In the genomic region with DNA sequence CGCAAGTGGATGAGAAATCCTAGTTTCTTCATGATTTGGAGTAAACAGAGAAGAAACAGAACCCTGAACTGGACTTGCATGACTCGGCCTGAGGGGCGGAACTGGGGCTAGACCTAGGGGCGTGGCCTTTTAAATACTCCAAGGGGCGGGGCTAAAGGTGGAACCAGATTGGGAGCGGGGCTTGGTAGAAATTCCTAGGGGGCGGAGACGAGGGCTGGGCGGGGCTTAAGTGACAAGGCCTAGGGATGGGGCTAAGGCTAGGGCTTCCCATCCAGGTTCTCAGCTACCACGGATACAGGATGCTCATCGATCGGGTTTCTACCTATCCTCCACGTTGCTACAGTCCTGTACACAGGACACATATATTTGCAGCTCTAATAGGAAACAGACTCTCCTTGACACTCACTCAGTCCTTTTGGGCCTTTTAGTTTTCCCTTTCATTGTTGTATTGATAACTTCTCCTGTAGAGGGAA, we compare ENCODE assay signal across 8 cellular contexts. TPM values are rescaled to one million over a fixed set of nuclear protein-coding genes. Genes with fewer than 3 reads are reported as not detected.
DNase-seq lines count a peak whose midpoint lies in the region; ATAC-seq, FAIRE-seq and TF ChIP-seq lines count a peak whose summit lies in the region.

No MANE protein-coding gene starts in this region.

- POLR2A ChIA-PET in RWPE1 (lab: Yijun Ruan, JAX; ENCODE audit: low non-redundant PET): no interaction called here

- no peaks in the 10 kb centered on the region for H3K9me3 ChIP-seq in HAP-1
- H3K9me3 ChIP-seq in Loucy (ENCODE audit: insufficient read depth, low read depth, low read length): no peaks in the 10 kb centered on the region
- no peaks in the 10 kb centered on the region for H3K9me3 ChIP-seq in keratinocyte (ENCODE audit: control insufficient read depth, low read depth, low read length)

- H3K4me1 ChIP-seq in HAP-1: no peaks in the 10 kb centered on the region
- peaks cover 9% of the 10 kb centered on the region for H3K4me1 ChIP-seq in Loucy (ENCODE audit: insufficient read depth, low read length, poor library complexity, severe bottlenecking)
- peaks cover 11% of the 10 kb centered on the region for H3K4me1 ChIP-seq in keratinocyte (ENCODE audit: control insufficient read depth, extremely low read depth, insufficient read depth, low read length)

- peak; percentile 87 for FAIRE-seq in keratinocyte (lab: Jason Lieb, UNC)

- peak overlapping the region; percentile 81 for H3K4me3 Mint-ChIP-seq in central memory CD8-positive, alpha-beta T cell

- peak overlapping the region; percentile 97 for H2AFZ ChIP-seq in Loucy (ENCODE audit: low read length)
- H2AFZ ChIP-seq in keratinocyte (ENCODE audit: control insufficient read depth, low read length): peak overlapping the region; percentile 100

- H3K9me3 Mint-ChIP-seq in central memory CD8-positive, alpha-beta T cell: peaks cover 2% of the 10 kb centered on the region

- peak; percentile 52 for ATAC-seq in central memory CD8-positive, alpha-beta T cell (replicated peaks; ENCODE audit: extremely low read depth, poor library complexity, severe bottlenecking)

- H3K27me3 Mint-ChIP-seq in central memory CD8-positive, alpha-beta T cell: no peaks in the 10 kb centered on the region

- peak overlapping the region; percentile 96 for H3K27ac ChIP-seq in RWPE1
- H3K27ac ChIP-seq in keratinocyte (ENCODE audit: control insufficient read depth, insufficient read depth, low read length): peak overlapping the region; percentile 82

- peak overlapping the region; percentile 93 for H3K27ac Mint-ChIP-seq in central memory CD8-positive, alpha-beta T cell (ENCODE audit: low read depth)

- peak overlapping the region; percentile 76 for H3K4me2 ChIP-seq in Loucy (ENCODE audit: low read depth, low read length, poor library complexity, severe bottlenecking)
- peak overlapping the region; percentile 70 for H3K4me2 ChIP-seq in keratinocyte (ENCODE audit: control insufficient read depth, extremely low read depth, insufficient read depth, low read depth, low read length)

- DNase-seq in DMS53 (lab: John Stamatoyannopoulos, UW) (peak; percentile 96), DMS53 treated with DMSO at 0.1 percent for 48 hours (lab: John Stamatoyannopoulos, UW; ENCODE audit: unreplicated experiment) (no peak), HAP-1 (ENCODE audit: low spot score in 2 of 2) (peak; percentile 74 to 97), RWPE1 (ENCODE audit: low spot score) (peak; percentile 90), keratinocyte (ENCODE audit: low read depth, low spot score) (peak; percentile 70)
- no peak for DNase-seq in central memory CD8-positive, alpha-beta T cell (ENCODE audit: low spot score in 2 of 2)
- peak; percentile 87 to 89 for DNase-seq in stimulated activated CD4-positive, alpha-beta T cell treated with anti-CD3 and anti-CD28 coated beads, Interleukin-2, amount 100 ng/mL, for 24 hours

- no peaks in the 10 kb centered on the region for H3K27me3 ChIP-seq in HAP-1 (ENCODE audit: low read depth)
- H3K27me3 ChIP-seq in Loucy (ENCODE audit: insufficient read depth, low read length, poor library complexity, severe bottlenecking): no peaks in the 10 kb centered on the region
- no peaks in the 10 kb centered on the region for H3K27me3 ChIP-seq in keratinocyte (ENCODE audit: control insufficient read depth, extremely low read depth, insufficient read depth, low read length)

- no peaks in the 10 kb centered on the region for H4K20me1 ChIP-seq in Loucy (ENCODE audit: insufficient read depth, low read length, poor library complexity, severe bottlenecking)
- H4K20me1 ChIP-seq in keratinocyte (ENCODE audit: control insufficient read depth, extremely low read depth, insufficient read depth, low read length): no peaks in the 10 kb centered on the region

- H3K4me3 ChIP-seq in HAP-1: peak overlapping the region; percentile 82
- H3K4me3 ChIP-seq in Loucy (ENCODE audit: low read length, poor library complexity, severe bottlenecking): peak overlapping the region; percentile 95
- peak overlapping the region; percentile 58 to 95 (median 91) for H3K4me3 ChIP-seq in keratinocyte (ENCODE audit: control insufficient read depth in 2 of 3, extremely low read depth in 1 of 3, insufficient read depth in 2 of 3, low read depth in 1 of 3, low read length in 3 of 3)

- H3K9me2 ChIP-seq in Loucy (replicated peaks; ENCODE audit: low read depth, low read length): no peaks in the 10 kb centered on the region

- in situ Hi-C loops in HAP-1 (cut with MboI; ENCODE audit: low sequenced_read_pairs): loop anchor here (25.0 kb wide), 1 partner anchor 477 kb away; no protein-coding TSS in a partner anchor

- H3K9me1 ChIP-seq in keratinocyte (ENCODE audit: control insufficient read depth, extremely low read depth, insufficient read depth, low read length): no peaks in the 10 kb centered on the region

- no peaks in the 10 kb centered on the region for H3F3A ChIP-seq in Loucy (ENCODE audit: low read depth)

- H3K4me1 Mint-ChIP-seq in central memory CD8-positive, alpha-beta T cell: peaks cover 30% of the 10 kb centered on the region

- no peak for TF ChIP-seq CTCF in Loucy (conservative IDR thresholded peaks at IDR 0.05; ENCODE audit: low read length)
- no peak for TF ChIP-seq CTCF in RWPE1 (conservative IDR thresholded peaks at IDR 0.05; ENCODE audit: low read depth)
- no peak for TF ChIP-seq CTCF in keratinocyte (optimal IDR thresholded peaks at IDR 0.05 in 1 of 3, IDR thresholded peaks at IDR 0.05 in 1 of 3, conservative IDR thresholded peaks at IDR 0.05 in 1 of 3; ENCODE audit: extremely low read depth in 1 of 3, insufficient read depth in 2 of 3, low read length in 3 of 3)

- H3K79me2 ChIP-seq in Loucy (ENCODE audit: insufficient read depth, low read length) (peaks cover 13% of the 10 kb centered on the region), keratinocyte (ENCODE audit: control insufficient read depth, insufficient read depth, low read length) (peaks cover 19% of the 10 kb centered on the region)

- dilution Hi-C loops in keratinocyte (cut with MboI; ENCODE audit: extremely low pct_ligation_motif_present, low sequenced_read_pairs): no loop called here

- peak overlapping the region; percentile 85 for H3K9ac ChIP-seq in Loucy (ENCODE audit: low read depth, low read length, poor library complexity, severe bottlenecking)
- peak overlapping the region; percentile 89 for H3K9ac ChIP-seq in keratinocyte (ENCODE audit: control insufficient read depth, extremely low read depth, insufficient read depth, low read length)

- 0 out of 2 replicates have a peak, but pooled peaks cover 3% of the 10 kb centered on the region for H3K36me3 ChIP-seq in HAP-1 (replicated peaks)
- no peaks in the 10 kb centered on the region for H3K36me3 ChIP-seq in Loucy (ENCODE audit: insufficient read depth, low read length)
- H3K36me3 ChIP-seq in keratinocyte (ENCODE audit: control insufficient read depth in 2 of 2, extremely low read depth in 1 of 2, insufficient read depth in 2 of 2, low read length in 2 of 2): peaks cover 0 to under 1% of the 10 kb centered on the region in 2 experiments

- peaks cover 21% of the 10 kb centered on the region for H3K36me3 Mint-ChIP-seq in central memory CD8-positive, alpha-beta T cell (ENCODE audit: insufficient read depth)

- CTCF ChIA-PET in RWPE1 (lab: Yijun Ruan, JAX): no interaction called here

RNA-seq across cellular contexts. Expression of a gene that starts 0.4 kb away (rescaled TPM):
- 3.7 to 4.0 TPM (median 4.0 TPM) in 3 replicates for polyA plus RNA-seq in keratinocyte
- polyA plus RNA-seq in keratinocyte (2011; ENCODE audit: low read depth): 1.1 TPM
- 1.1 and 2.2 TPM in 2 replicates for polyA plus RNA-seq in keratinocyte (2011; cell fraction: cytosol; rRNA removed)
- polyA plus RNA-seq in keratinocyte (2011; cell fraction: nucleus; rRNA removed): 6.0 and 7.3 TPM in 2 replicates
- 2.6 and 3.0 TPM in 2 replicates for polyA plus RNA-seq in keratinocyte (2012; ENCODE audit: low replicate concordance)
- polyA minus RNA-seq in keratinocyte: 2.6 to 9.4 TPM (median 7.6 TPM) in 3 replicates
- 9.2 TPM for polyA minus RNA-seq in keratinocyte (2011; cell fraction: cytosol; rRNA and poly(A)+ RNA removed)
- polyA minus RNA-seq in keratinocyte (2011; cell fraction: nucleus; rRNA and poly(A)+ RNA removed): 12.3 and 22.0 TPM in 2 replicates

RNA-seq across cellular contexts. Expression of a gene that starts 14.0 kb away (rescaled TPM):
- polyA plus RNA-seq in keratinocyte: 6.4 to 13.1 TPM (median 12.8 TPM) in 3 replicates
- polyA plus RNA-seq in keratinocyte (2011; ENCODE audit: low read depth): 3.2 TPM
- 6.5 and 10.6 TPM in 2 replicates for polyA plus RNA-seq in keratinocyte (2011; cell fraction: cytosol; rRNA removed)
- 23.5 and 25.5 TPM in 2 replicates for polyA plus RNA-seq in keratinocyte (2011; cell fraction: nucleus; rRNA removed)
- polyA plus RNA-seq in keratinocyte (2012; ENCODE audit: low replicate concordance): 6.0 and 7.0 TPM in 2 replicates
- 5.0 to 17.4 TPM (median 13.4 TPM) in 3 replicates for polyA minus RNA-seq in keratinocyte
- 1.7 TPM for polyA minus RNA-seq in keratinocyte (2011; cell fraction: cytosol; rRNA and poly(A)+ RNA removed)
- polyA minus RNA-seq in keratinocyte (2011; cell fraction: nucleus; rRNA and poly(A)+ RNA removed): 8.9 and 16.0 TPM in 2 replicates

RNA-seq across cellular contexts. Expression of a gene that starts 52.8 kb away (rescaled TPM):
- polyA plus RNA-seq in keratinocyte: 0.53 to 2.2 TPM (median 2.0 TPM) in 3 replicates
- 9.1 TPM for polyA plus RNA-seq in keratinocyte (2011; ENCODE audit: low read depth)
- 0.71 and 1.4 TPM in 2 replicates for polyA plus RNA-seq in keratinocyte (2011; cell fraction: cytosol; rRNA removed)
- polyA plus RNA-seq in keratinocyte (2011; cell fraction: nucleus; rRNA removed): 6.3 and 6.5 TPM in 2 replicates
- 0.49 and 1.5 TPM in 2 replicates for polyA plus RNA-seq in keratinocyte (2012; ENCODE audit: low replicate concordance)
- polyA minus RNA-seq in keratinocyte: 0.86 to 0.99 TPM in 2 of 3 replicates, not detected in the other
- polyA minus RNA-seq in keratinocyte (2011; cell fraction: cytosol; rRNA and poly(A)+ RNA removed): not detected
- 1.6 and 2.1 TPM in 2 replicates for polyA minus RNA-seq in keratinocyte (2011; cell fraction: nucleus; rRNA and poly(A)+ RNA removed)

RNA-seq across cellular contexts. Expression of a gene that starts 59.3 kb away (rescaled TPM):
- polyA plus RNA-seq in keratinocyte: not detected in 3 replicates
- polyA plus RNA-seq in keratinocyte (2011; ENCODE audit: low read depth): not detected
- polyA plus RNA-seq in keratinocyte (2011; cell fraction: cytosol; rRNA removed): not detected in 2 replicates
- polyA plus RNA-seq in keratinocyte (2011; cell fraction: nucleus; rRNA removed): not detected in 2 replicates
- not detected in 2 replicates for polyA plus RNA-seq in keratinocyte (2012; ENCODE audit: low replicate concordance)
- not detected in 3 replicates for polyA minus RNA-seq in keratinocyte
- not detected for polyA minus RNA-seq in keratinocyte (2011; cell fraction: cytosol; rRNA and poly(A)+ RNA removed)
- polyA minus RNA-seq in keratinocyte (2011; cell fraction: nucleus; rRNA and poly(A)+ RNA removed): not detected in 2 replicates

Comparison
In these comparisons a context has a peak if more than half of its experiments do, and no peak if none do; other contexts are left out.
1. DNase-seq: peak in DMS53 (single experiment), HAP-1 (2 of 2), RWPE1 (single experiment), keratinocyte (single experiment) and stimulated activated CD4-positive, alpha-beta T cell treated with anti-CD3 and anti-CD28 coated beads, Interleukin-2, amount 100 ng/mL, for 24 hours (2 of 2); none in DMS53 treated with DMSO at 0.1 percent for 48 hours (single experiment) and central memory CD8-positive, alpha-beta T cell (0 of 2).
2. Peak in every context shown above with its lines, with median percentiles within 50 percentile points of each other: H3K4me3 ChIP-seq.